In the genomic region with DNA sequence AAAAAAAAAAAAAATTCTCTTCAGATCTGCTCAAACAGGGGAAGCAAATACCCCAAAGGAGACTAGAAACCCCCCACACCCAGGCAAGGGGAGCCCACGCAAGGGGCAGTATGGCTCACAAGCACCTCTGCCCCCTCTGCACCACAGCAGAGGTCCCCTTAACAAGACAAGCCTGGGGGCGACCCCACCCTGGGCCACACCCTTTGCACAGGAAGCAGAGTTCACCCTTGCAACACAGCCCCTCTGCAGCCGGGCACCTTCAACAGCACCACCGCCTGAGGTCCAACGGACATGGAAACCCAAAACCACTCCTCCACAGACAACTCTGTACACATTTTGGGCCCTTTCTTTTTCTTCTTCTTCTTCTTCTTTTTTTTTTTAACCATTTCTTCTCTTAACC, we compare ENCODE assay signal across 18 cellular contexts. TPM values are rescaled to one million over a fixed set of nuclear protein-coding genes. Genes with fewer than 3 reads are reported as not detected.
DNase-seq lines count a peak whose midpoint lies in the region; FAIRE-seq and TF ChIP-seq lines count a peak whose summit lies in the region.
"Had no signal": no experiment of that assay in that cellular context is flagged by ENCODE, and none has a peak within 500 bp of the region (broad histone marks: within the 10 kb centered on the region; RNA-seq: fewer than 3 reads in every experiment).

No MANE protein-coding gene starts in this region.

- intact Hi-C loops in activated T-helper 2 cell treated with anti-CD3 and anti-CD28 coated beads, Interferon-gamma antibody, Interleukin-2, Interleukin-4, amounts not matched to agents 10 μg/mL and 5 μg/mL and 100 μg/mL, durations not matched to agents 14 hours and 24 hours and 36 hours (cut with micrococcal nuclease) = no loop called here

- peaks cover 37% of the 10 kb centered on the region for H3K4me1 Mint-ChIP-seq in T-helper 2 cell treated with Interferon-gamma antibody and Interleukin-4, amounts not matched to agents 5 μg/mL and 100 μg/mL, for 36 hours (ENCODE audit: low read depth)
- peaks cover 36% of the 10 kb centered on the region for H3K4me1 Mint-ChIP-seq in activated T-helper 2 cell treated with anti-CD3 and anti-CD28 coated beads, Interferon-gamma antibody, Interleukin-2, Interleukin-4, amounts not matched to agents 10 μg/mL and 5 μg/mL and 100 μg/mL, durations not matched to agents 14 hours and 24 hours and 36 hours (ENCODE audit: low read depth)
- H3K4me1 Mint-ChIP-seq in endodermal cell = peaks cover 7% of the 10 kb centered on the region

- H3K27me3 ChIP-seq in small intestine (ENCODE audit: control insufficient read depth in 2 of 2, insufficient read depth in 2 of 2, low read length in 2 of 2) (no peaks in the 10 kb centered on the region), endodermal cell (ENCODE audit: control insufficient read depth, insufficient read depth, low read length, poor library complexity, severe bottlenecking) (no peaks in the 10 kb centered on the region)
- H3K27me3 ChIP-seq: body of pancreas, gastroesophageal sphincter, thyroid gland had no signal

- H3K27ac ChIP-seq in small intestine (ENCODE audit: low read depth in 1 of 2, low read length in 1 of 2) = no peak overlapping the region
- H3K27ac ChIP-seq in endodermal cell (ENCODE audit: low read depth, low read length) = no peak overlapping the region
- H3K27ac ChIP-seq: body of pancreas, gastroesophageal sphincter, thyroid gland had no signal

- no peaks in the 10 kb centered on the region for H3K9me3 Mint-ChIP-seq in T-helper 2 cell treated with Interferon-gamma antibody and Interleukin-4, amounts not matched to agents 5 μg/mL and 100 μg/mL, for 36 hours
- no peaks in the 10 kb centered on the region for H3K9me3 Mint-ChIP-seq in activated T-helper 2 cell treated with anti-CD3 and anti-CD28 coated beads, Interferon-gamma antibody, Interleukin-2, Interleukin-4, amounts not matched to agents 10 μg/mL and 5 μg/mL and 100 μg/mL, durations not matched to agents 14 hours and 24 hours and 36 hours
- peaks cover 6% of the 10 kb centered on the region for H3K9me3 Mint-ChIP-seq in endodermal cell

- no peaks in the 10 kb centered on the region for H3K9me3 ChIP-seq in small intestine (ENCODE audit: control insufficient read depth, low read depth)
- H3K9me3 ChIP-seq in endodermal cell (ENCODE audit: control insufficient read depth, low read length) = peaks cover 10% of the 10 kb centered on the region
- H3K9me3 ChIP-seq: body of pancreas, gastroesophageal sphincter, thyroid gland had no signal

- H3K4me3 Mint-ChIP-seq in T-helper 2 cell treated with Interferon-gamma antibody and Interleukin-4, amounts not matched to agents 5 μg/mL and 100 μg/mL, for 36 hours = peak overlapping the region; percentile 67
- peak overlapping the region; percentile 7 for H3K4me3 Mint-ChIP-seq in activated T-helper 2 cell treated with anti-CD3 and anti-CD28 coated beads, Interferon-gamma antibody, Interleukin-2, Interleukin-4, amounts not matched to agents 10 μg/mL and 5 μg/mL and 100 μg/mL, durations not matched to agents 14 hours and 24 hours and 36 hours (ENCODE audit: low read depth)
- H3K4me3 Mint-ChIP-seq in endodermal cell = no peak overlapping the region

- H3K36me3 ChIP-seq in small intestine (ENCODE audit: control insufficient read depth in 2 of 2, insufficient read depth in 2 of 2, low read length in 2 of 2) (no peaks in the 10 kb centered on the region), endodermal cell (ENCODE audit: control insufficient read depth, insufficient read depth, low read length) (peaks cover 18% of the 10 kb centered on the region)
- H3K36me3 ChIP-seq: thyroid gland had no signal

- H3K9ac ChIP-seq in endodermal cell (ENCODE audit: extremely low read depth, low read length, poor library complexity, severe bottlenecking) = no peak overlapping the region

- peaks cover 26% of the 10 kb centered on the region for H3K36me3 Mint-ChIP-seq in T-helper 2 cell treated with Interferon-gamma antibody and Interleukin-4, amounts not matched to agents 5 μg/mL and 100 μg/mL, for 36 hours (ENCODE audit: low read depth)
- peaks cover 28% of the 10 kb centered on the region for H3K36me3 Mint-ChIP-seq in activated T-helper 2 cell treated with anti-CD3 and anti-CD28 coated beads, Interferon-gamma antibody, Interleukin-2, Interleukin-4, amounts not matched to agents 10 μg/mL and 5 μg/mL and 100 μg/mL, durations not matched to agents 14 hours and 24 hours and 36 hours (ENCODE audit: low read depth)
- H3K36me3 Mint-ChIP-seq in endodermal cell (ENCODE audit: low read depth) = peaks cover 33% of the 10 kb centered on the region

- H3K27ac Mint-ChIP-seq in T-helper 2 cell treated with Interferon-gamma antibody and Interleukin-4, amounts not matched to agents 5 μg/mL and 100 μg/mL, for 36 hours = peak overlapping the region; percentile 79
- H3K27ac Mint-ChIP-seq in activated T-helper 2 cell treated with anti-CD3 and anti-CD28 coated beads, Interferon-gamma antibody, Interleukin-2, Interleukin-4, amounts not matched to agents 10 μg/mL and 5 μg/mL and 100 μg/mL, durations not matched to agents 14 hours and 24 hours and 36 hours = no peak overlapping the region
- H3K27ac Mint-ChIP-seq in endodermal cell = no peak overlapping the region

- DNase-seq in T-helper 2 cell treated with Interferon-gamma antibody and Interleukin-4, amounts not matched to agents 5 μg/mL and 100 μg/mL, for 36 hours (ENCODE audit: low spot score) = no peak
- DNase-seq in T-helper 2 cell (no peak), NB4 (ENCODE audit: low read depth) (peak; percentile 84), small intestine (peak; percentile 40), mesenteric fat pad (ENCODE audit: low spot score) (no peak), endodermal cell (no peak), HT-29 (ENCODE audit: low spot score) (no peak)
- no peak for DNase-seq in activated T-helper 2 cell treated with anti-CD3 and anti-CD28 coated beads, Interferon-gamma antibody, Interleukin-2, Interleukin-4, amounts not matched to agents 10 μg/mL and 5 μg/mL and 100 μg/mL, durations not matched to agents 14 hours and 24 hours and 36 hours (ENCODE audit: low spot score)
- DNase-seq: body of pancreas, DMS153, NCI-H1048, NCI-H226, PC-3, thyroid gland had no signal

- no peaks in the 10 kb centered on the region for H3K27me3 Mint-ChIP-seq in T-helper 2 cell treated with Interferon-gamma antibody and Interleukin-4, amounts not matched to agents 5 μg/mL and 100 μg/mL, for 36 hours (ENCODE audit: low read depth)
- H3K27me3 Mint-ChIP-seq in activated T-helper 2 cell treated with anti-CD3 and anti-CD28 coated beads, Interferon-gamma antibody, Interleukin-2, Interleukin-4, amounts not matched to agents 10 μg/mL and 5 μg/mL and 100 μg/mL, durations not matched to agents 14 hours and 24 hours and 36 hours (ENCODE audit: low read depth) = no peaks in the 10 kb centered on the region
- no peaks in the 10 kb centered on the region for H3K27me3 Mint-ChIP-seq in endodermal cell (ENCODE audit: insufficient read depth)

- no peak overlapping the region for H3K4me3 ChIP-seq in NB4 (ENCODE audit: low read depth, low read length)
- no peak overlapping the region for H3K4me3 ChIP-seq in small intestine (ENCODE audit: low read depth in 1 of 2, low read length in 2 of 2)
- H3K4me3 ChIP-seq in endodermal cell (ENCODE audit: low read length) = no peak overlapping the region
- H3K4me3 ChIP-seq: body of pancreas, gastroesophageal sphincter, thyroid gland had no signal

- peaks cover 0 to 5% of the 10 kb centered on the region in 2 donors for H3K4me1 ChIP-seq in small intestine (ENCODE audit: control insufficient read depth in 2 of 2, insufficient read depth in 1 of 2, low read depth in 1 of 2, low read length in 1 of 2)
- H3K4me1 ChIP-seq in endodermal cell (ENCODE audit: control insufficient read depth, insufficient read depth, low read length) = no peaks in the 10 kb centered on the region
- H3K4me1 ChIP-seq: body of pancreas, thyroid gland had no signal

- 28 to 50% (median 36%) methylated on average over 5 of the region's 5 CpGs for WGBS in small intestine, 3 donors
- WGBS in endodermal cell (ENCODE audit: insufficient coverage in 1 of 2, insufficient read length in 1 of 2), 2 experiments = 93 to 100% methylated on average over 3 to 5 of the region's 5 CpGs

- no peak for TF ChIP-seq CTCF in NB4 (IDR thresholded peaks at IDR 0.05; ENCODE audit: low read depth, low read length)
- no peak for TF ChIP-seq CTCF in endodermal cell (conservative IDR thresholded peaks at IDR 0.05)

- no peak for FAIRE-seq in small intestine (lab: Jason Lieb, UNC)
- FAIRE-seq: A204.1, keratinocyte had no signal

- TF ChIP-seq POLR2A in NB4 (IDR thresholded peaks at IDR 0.05; ENCODE audit: extremely low read depth, insufficient read length) = no peak

RNA-seq across cellular contexts. Expression of a gene that starts 12.8 kb away (rescaled TPM):
- total RNA-seq in activated T-helper 2 cell treated with anti-CD3 and anti-CD28 coated beads, Interferon-gamma antibody, Interleukin-2, Interleukin-4, amounts not matched to agents 10 μg/mL and 5 μg/mL and 100 μg/mL, durations not matched to agents 14 hours and 24 hours and 36 hours = 28.1 and 29.1 TPM in 2 replicates
- 10 to 100 TPM; 24.5 to 28.6 (median 26.6) TPM for polyA plus RNA-seq in small intestine
- 19.4 TPM for total RNA-seq in mesenteric fat pad
- total RNA-seq in endodermal cell = 10 to 100 TPM; 36.5 to 37.3 TPM
- 23.7 TPM for polyA plus RNA-seq in endodermal cell (2013, experiment 1 of 2)
- polyA plus RNA-seq in endodermal cell (2013, experiment 2 of 2) = 22.3 TPM
- total RNA-seq in HT-29 (2014; rRNA removed; shearing (Covaris generic)) = 77.0 and 88.4 TPM in 2 replicates

RNA-seq across cellular contexts. Expression of a gene that starts 30.7 kb away (rescaled TPM):
- total RNA-seq in activated T-helper 2 cell treated with anti-CD3 and anti-CD28 coated beads, Interferon-gamma antibody, Interleukin-2, Interleukin-4, amounts not matched to agents 10 μg/mL and 5 μg/mL and 100 μg/mL, durations not matched to agents 14 hours and 24 hours and 36 hours = 92.5 and 92.9 TPM in 2 replicates
- 100 to 1,000 TPM in 1 of 3 donors, 10 to 100 TPM in 2; 85.4 to 112 (median 98.9) TPM for polyA plus RNA-seq in small intestine
- 40.1 TPM for total RNA-seq in mesenteric fat pad
- 100 to 1,000 TPM; 137 to 138 TPM for total RNA-seq in endodermal cell
- polyA plus RNA-seq in endodermal cell (2013, experiment 1 of 2) = 84.7 TPM
- polyA plus RNA-seq in endodermal cell (2013, experiment 2 of 2) = 79.2 TPM
- 223 and 226 TPM in 2 replicates for total RNA-seq in HT-29 (2014; rRNA removed; shearing (Covaris generic))

RNA-seq across cellular contexts. Expression of a gene that starts 42.1 kb away (rescaled TPM):
- total RNA-seq in activated T-helper 2 cell treated with anti-CD3 and anti-CD28 coated beads, Interferon-gamma antibody, Interleukin-2, Interleukin-4, amounts not matched to agents 10 μg/mL and 5 μg/mL and 100 μg/mL, durations not matched to agents 14 hours and 24 hours and 36 hours = 34.3 and 36.7 TPM in 2 replicates
- polyA plus RNA-seq in small intestine = 10 to 100 TPM; 48.1 to 66.5 (median 63.2) TPM
- total RNA-seq in mesenteric fat pad (39.0 TPM), endodermal cell (100 to 1,000 TPM; 104 to 115 TPM)
- polyA plus RNA-seq in endodermal cell (2013, experiment 1 of 2) = 50.8 TPM
- 45.1 TPM for polyA plus RNA-seq in endodermal cell (2013, experiment 2 of 2)
- total RNA-seq in HT-29 (2014; rRNA removed; shearing (Covaris generic)) = 150 and 161 TPM in 2 replicates

RNA-seq across cellular contexts. Expression of a gene that starts 56.7 kb away (rescaled TPM):
- total RNA-seq in activated T-helper 2 cell treated with anti-CD3 and anti-CD28 coated beads, Interferon-gamma antibody, Interleukin-2, Interleukin-4, amounts not matched to agents 10 μg/mL and 5 μg/mL and 100 μg/mL, durations not matched to agents 14 hours and 24 hours and 36 hours = not detected in 2 replicates
- polyA plus RNA-seq in small intestine = 10 to 100 TPM; 12.3 to 46.1 (median 44.9) TPM
- 2.2 TPM for total RNA-seq in mesenteric fat pad
- 1 to 10 TPM; 2.9 to 9.9 TPM for total RNA-seq in endodermal cell
- 3.8 TPM for polyA plus RNA-seq in endodermal cell (2013, experiment 1 of 2)
- polyA plus RNA-seq in endodermal cell (2013, experiment 2 of 2) = 2.4 TPM
- 3.0 and 6.3 TPM in 2 replicates for total RNA-seq in HT-29 (2014; rRNA removed; shearing (Covaris generic))
- total RNA-seq: PC-3; T-helper 2 cell treated with Interferon-gamma antibody and Interleukin-4, amounts not matched to agents 100 ng/mL and 5 ng/mL, for 36 hours had no signal

RNA-seq across cellular contexts. Expression of a gene that starts 57.3 kb away (rescaled TPM):
- total RNA-seq in activated T-helper 2 cell treated with anti-CD3 and anti-CD28 coated beads, Interferon-gamma antibody, Interleukin-2, Interleukin-4, amounts not matched to agents 10 μg/mL and 5 μg/mL and 100 μg/mL, durations not matched to agents 14 hours and 24 hours and 36 hours = 78.4 and 84.2 TPM in 2 replicates
- 10 to 100 TPM; 13.0 to 43.0 (median 26.7) TPM for polyA plus RNA-seq in small intestine
- 139 TPM for total RNA-seq in mesenteric fat pad
- 100 to 1,000 TPM; 274 to 350 TPM for total RNA-seq in endodermal cell
- 292 TPM for polyA plus RNA-seq in endodermal cell (2013, experiment 1 of 2)
- 276 TPM for polyA plus RNA-seq in endodermal cell (2013, experiment 2 of 2)
- total RNA-seq in HT-29 (2014; rRNA removed; shearing (Covaris generic)) = 25.3 and 29.0 TPM in 2 replicates

Comparison
In these comparisons a context has a peak if more than half of its experiments do, and no peak if none do; other contexts are left out.
1. DNase-seq: peak in NB4 (single experiment) and small intestine (single experiment); none in T-helper 2 cell treated with Interferon-gamma antibody and Interleukin-4, amounts not matched to agents 5 μg/mL and 100 μg/mL, for 36 hours (single experiment), T-helper 2 cell (0 of 5), activated T-helper 2 cell treated with anti-CD3 and anti-CD28 coated beads, Interferon-gamma antibody, Interleukin-2, Interleukin-4, amounts not matched to agents 10 μg/mL and 5 μg/mL and 100 μg/mL, durations not matched to agents 14 hours and 24 hours and 36 hours (single experiment), mesenteric fat pad (single experiment), endodermal cell (single experiment) and HT-29 (single experiment).